Comparison of ENCODE assay signal across 8 cellular contexts in the genomic region with DNA sequence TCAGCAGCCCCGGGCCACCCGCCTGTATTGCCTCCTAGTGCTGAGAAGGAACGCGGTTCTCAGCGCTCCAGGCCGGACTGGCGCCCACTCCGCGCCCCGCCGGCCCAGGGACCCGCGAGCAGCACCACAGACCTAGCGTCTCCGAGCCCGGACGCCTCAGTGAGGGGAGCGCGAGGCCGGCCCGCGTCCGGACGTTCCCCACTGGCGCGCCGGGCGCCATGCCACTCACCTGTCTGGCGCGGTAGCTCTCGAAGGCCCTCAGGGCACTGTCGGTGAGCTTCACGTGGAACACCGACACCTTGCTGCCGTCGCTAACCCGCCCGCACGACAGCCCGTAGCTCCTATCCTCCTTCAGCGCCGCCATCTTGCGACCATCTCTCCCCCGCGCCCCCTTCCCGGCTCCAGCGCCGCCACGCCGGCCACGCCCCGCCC. TPM values are rescaled to one million over a fixed set of nuclear protein-coding genes. Genes with fewer than 3 reads are reported as not detected.
DNase-seq lines count a peak whose midpoint lies in the region; ATAC-seq and TF ChIP-seq lines count a peak whose summit lies in the region.

A gene (minus strand): TSS at position 379 of the 432 bp plus-strand sequence. CDS start 15 bp downstream, at position 364.

- peak in 1 of 2 donors; percentile 72 for DNase-seq in ascending aorta (ENCODE audit: low spot score in 2 of 2)
- DNase-seq in NCI-H345 (lab: John Stamatoyannopoulos, UW): no peak
- no peak for DNase-seq in NOMO-1 treated with dmso at 0.1 percent for 144 hours (lab: John Stamatoyannopoulos, UW; ENCODE audit: unreplicated experiment)

- H3K4me1 ChIP-seq in ascending aorta: peaks cover 3 to 11% of the 10 kb centered on the region in 2 donors

- H3K27me3 ChIP-seq in ascending aorta: no peaks in the 10 kb centered on the region
- no peaks in the 10 kb centered on the region for H3K27me3 ChIP-seq in layer of hippocampus (ENCODE audit: control insufficient read depth, insufficient read depth, low read length)

- H3K36me3 ChIP-seq in ascending aorta: no peaks in the 10 kb centered on the region

- H3K9me3 ChIP-seq in ascending aorta: no peaks in the 10 kb centered on the region

- ATAC-seq in GM18499 (IDR thresholded peaks at IDR 0.05; ENCODE audit: insufficient read depth, unreplicated experiment) (peak; percentile 3), HG03097 (IDR thresholded peaks at IDR 0.05; ENCODE audit: low FRiP score, unreplicated experiment) (peak; percentile 2), GM21576 (IDR thresholded peaks at IDR 0.05; ENCODE audit: unreplicated experiment) (no peak)

- peak within 1 kb of the TSS; percentile 97 to 99 for H3K27ac ChIP-seq in ascending aorta
- H3K27ac ChIP-seq in layer of hippocampus (ENCODE audit: low read depth, low read length): peak within 1 kb of the TSS; percentile 87

- intact Hi-C loops in ascending aorta (cut with DNase I): loop anchor here (1.0 kb wide), 5 partner anchors 22 to 115 kb away; a partner anchor contains a TSS

- H3K4me3 ChIP-seq in ascending aorta: peak within 1 kb of the TSS; percentile 97 to 99

- TF ChIP-seq CTCF in ascending aorta (IDR thresholded peaks at IDR 0.05) (peak in 1 of 3 experiments; percentile 0), subcutaneous adipose tissue (IDR thresholded peaks at IDR 0.05; ENCODE audit: low read depth) (no peak)

RNA-seq across cellular contexts. Expression of the gene that starts here (rescaled TPM):
- total RNA-seq in ascending aorta (30.5 TPM), subcutaneous adipose tissue (10 to 100 TPM; 14.3 to 16.1 (median 15.3) TPM)
